In the genomic region with DNA sequence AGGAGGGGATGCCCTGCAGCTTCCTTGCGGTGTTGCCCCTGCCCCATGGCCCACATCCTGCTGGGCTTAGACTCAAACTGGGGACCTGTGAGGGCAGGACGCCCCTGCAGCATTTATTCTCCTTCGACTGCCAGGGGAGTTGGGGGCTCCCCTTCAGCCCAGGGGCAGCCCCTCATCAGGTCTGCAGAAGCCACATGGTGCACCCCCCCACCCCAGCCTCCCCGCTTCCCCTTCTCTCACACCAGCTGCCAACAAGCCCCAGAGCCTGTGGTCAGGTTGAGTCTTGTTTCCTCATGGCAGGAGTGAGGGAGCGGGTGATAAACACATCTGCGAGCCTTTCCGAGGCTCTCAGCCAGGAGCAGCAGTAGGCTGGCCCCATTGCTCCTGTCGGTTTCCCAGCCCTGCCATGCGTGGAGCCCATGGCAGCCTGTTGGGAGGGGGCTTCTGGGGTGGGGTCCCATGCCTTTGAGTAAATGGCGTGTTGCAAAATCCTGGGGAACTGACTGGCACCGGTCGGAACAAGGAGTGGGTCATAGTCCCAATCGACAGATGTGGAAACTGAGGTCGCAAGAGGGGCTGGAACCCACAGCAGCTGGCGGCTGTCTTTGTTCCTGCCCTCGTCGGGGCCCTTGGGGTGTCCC, we compare ENCODE assay signal across 32 cellular contexts. TPM values are rescaled to one million over a fixed set of nuclear protein-coding genes. Genes with fewer than 3 reads are reported as not detected.
DNase-seq lines count a peak whose midpoint lies in the region; ATAC-seq and TF ChIP-seq lines count a peak whose summit lies in the region.
"Had no signal": no experiment of that assay in that cellular context is flagged by ENCODE, and none has a peak within 500 bp of the region (broad histone marks: within the 10 kb centered on the region; RNA-seq: fewer than 3 reads in every experiment).

No MANE protein-coding gene starts in this region.

- TF ChIP-seq EP300 in tibial nerve (IDR thresholded peaks at IDR 0.05) = no peak

- H3K23ac ChIP-seq in mesendoderm (ENCODE audit: low read length) = no peak overlapping the region

- H4K5ac ChIP-seq in mesendoderm (ENCODE audit: low read length) = no peak overlapping the region

- H3K4me2 ChIP-seq in BLaER1 treated with 17β-estradiol and CSF1 and Interleukin-3, amounts not matched to agents 10 nM and 100 nM = peak overlapping the region in 9 of 11 experiments; percentile 1 to 51 (median 24); a peak in 10 of 22 replicates
- H3K4me2 ChIP-seq in mesendoderm (ENCODE audit: low read length) = no peak overlapping the region

- peaks cover 21% of the 10 kb centered on the region for H3K4me1 Mint-ChIP-seq in activated T-helper 17 cell treated with anti-CD3 and anti-CD28 coated beads, Interleukin-2, amount 50 U/mL, for 72 hours

- no peaks in the 10 kb centered on the region for H3K27me3 Mint-ChIP-seq in activated T-helper 17 cell treated with anti-CD3 and anti-CD28 coated beads, Interleukin-2, amount 50 U/mL, for 72 hours
- H3K27me3 Mint-ChIP-seq: activated CD8-positive, alpha-beta memory T cell treated with anti-CD3 and anti-CD28 coated beads, Interleukin-2, amount 10 ng/mL, durations not matched to agents 7 days and 5 days had no signal

- H3K9ac ChIP-seq in BLaER1 treated with 17β-estradiol and CSF1 and Interleukin-3, amounts not matched to agents 10 nM and 100 nM = no peak overlapping the region
- H3K9ac ChIP-seq in mesendoderm (ENCODE audit: low read length) = no peak overlapping the region

- H3K4ac ChIP-seq in mesendoderm (ENCODE audit: low read depth, low read length) = no peak overlapping the region

- H2BK15ac ChIP-seq in mesendoderm (replicated peaks; ENCODE audit: low read depth) = no peak overlapping the region

- H3K79me1 ChIP-seq in mesendoderm (ENCODE audit: low read length) = no peaks in the 10 kb centered on the region

- no peaks in the 10 kb centered on the region for H3K36me3 ChIP-seq in BLaER1 treated with 17β-estradiol and CSF1 and Interleukin-3, amounts not matched to agents 10 nM and 100 nM
- H3K36me3 ChIP-seq in mesendoderm (ENCODE audit: control insufficient read depth, insufficient read depth, low read length) (no peaks in the 10 kb centered on the region), tibial nerve (no peaks in the 10 kb centered on the region)
- H3K36me3 ChIP-seq: Peyer's patch had no signal

- no peaks in the 10 kb centered on the region for H3K9me3 ChIP-seq in BLaER1 treated with 17β-estradiol and CSF1 and Interleukin-3, amounts not matched to agents 10 nM and 100 nM (replicated peaks in 1 of 11)
- no peaks in the 10 kb centered on the region for H3K9me3 ChIP-seq in tibial nerve
- H3K9me3 ChIP-seq: Caco-2, Peyer's patch, psoas muscle had no signal

- TF ChIP-seq CTCF in NB4 (IDR thresholded peaks at IDR 0.05; ENCODE audit: low read depth, low read length) (no peak), tibial nerve (IDR thresholded peaks at IDR 0.05) (no peak)

- H4K20me1 ChIP-seq in BLaER1 treated with 17β-estradiol and CSF1 and Interleukin-3, amounts not matched to agents 10 nM and 100 nM = peaks cover 0 to 6% (median 0%) of the 10 kb centered on the region in 11 experiments; a peak in 1 of 22 replicates

- no peak overlapping the region for H2BK120ac ChIP-seq in mesendoderm (ENCODE audit: low read depth, low read length)

- no peak overlapping the region for H4K8ac ChIP-seq in mesendoderm (ENCODE audit: low read depth, low read length)

- H3K79me2 ChIP-seq in mesendoderm (ENCODE audit: control insufficient read depth, insufficient read depth, low read length) = no peaks in the 10 kb centered on the region

- H2AK5ac ChIP-seq in mesendoderm (ENCODE audit: low read length) = no peak overlapping the region

- H3K27me3 ChIP-seq in BLaER1 treated with 17β-estradiol and CSF1 and Interleukin-3, amounts not matched to agents 10 nM and 100 nM = no peaks in the 10 kb centered on the region
- H3K27me3 ChIP-seq in mesendoderm (ENCODE audit: insufficient read depth, low read length, poor library complexity) (no peaks in the 10 kb centered on the region), tibial nerve (peaks cover 0 to 4% of the 10 kb centered on the region in 2 donors)
- H3K27me3 ChIP-seq: Peyer's patch had no signal

- DNase-seq in NB4 (ENCODE audit: low read depth) (peak; percentile 18), mesendoderm (no peak), kidney tubule cell (ENCODE audit: low spot score) (no peak), tibial nerve (ENCODE audit: low spot score in 2 of 2) (no peak), NCI-H2196 treated with DMSO at 0.1 percent for 48 hours (lab: John Stamatoyannopoulos, UW; ENCODE audit: unreplicated experiment) (no peak)
- DNase-seq: activated CD4-positive, alpha-beta T cell treated with anti-CD3 and anti-CD28 coated beads, Interleukin-2, amount 10 ng/mL, durations not matched to agents 24 days and 14 days; activated CD8-positive, alpha-beta memory T cell treated with anti-CD3 and anti-CD28 coated beads, Interleukin-2, amount 10 ng/mL, durations not matched to agents 7 days and 5 days; activated naive CD4-positive, alpha-beta T cell treated with anti-CD3 and anti-CD28 coated beads, Interleukin-2, amount 10 ng/mL, durations not matched to agents 7 days and 5 days; Caco-2; caudate nucleus; DND-41; NCI-H1105 treated with DMSO at 0.1 percent for 48 hours; NCI-H510A; NK-92 treated with Interleukin-12 subunit alpha and Interleukin-12 subunit beta, amount 100 ng/mL, for 24 hours; Peyer's patch; psoas muscle; stimulated activated CD8-positive, alpha-beta memory T cell treated with anti-CD3 and anti-CD28 coated beads, Interleukin-4, amount 100 ng/mL, for 48 hours; substantia nigra; T-helper 2 cell had no signal

- no peak for TF ChIP-seq POLR2A in NB4 (IDR thresholded peaks at IDR 0.05; ENCODE audit: extremely low read depth, insufficient read length)
- TF ChIP-seq POLR2A in tibial nerve (IDR thresholded peaks at IDR 0.05) = no peak

- H3K9me3 Mint-ChIP-seq in activated T-helper 17 cell treated with anti-CD3 and anti-CD28 coated beads, Interleukin-2, amount 50 U/mL, for 72 hours = no peaks in the 10 kb centered on the region
- H3K9me3 Mint-ChIP-seq: activated CD4-positive, alpha-beta T cell treated with anti-CD3 and anti-CD28 coated beads, Interleukin-2, amount 10 ng/mL, durations not matched to agents 24 days and 14 days; activated naive CD4-positive, alpha-beta T cell treated with anti-CD3 and anti-CD28 coated beads, Interleukin-2, amount 10 ng/mL, durations not matched to agents 7 days and 5 days had no signal

- peak overlapping the region; percentile 44 for H3K56ac ChIP-seq in mesendoderm (ENCODE audit: low read length)

- peak; percentile 39 for ATAC-seq in activated T-helper 17 cell treated with anti-CD3 and anti-CD28 coated beads, Interleukin-2, amount 50 U/mL, for 72 hours (replicated peaks)
- no peak for ATAC-seq in GM21619 (IDR thresholded peaks at IDR 0.05; ENCODE audit: unreplicated experiment)
- ATAC-seq: activated CD8-positive, alpha-beta memory T cell treated with anti-CD3 and anti-CD28 coated beads, Interleukin-2, amount 10 ng/mL, durations not matched to agents 7 days and 5 days; GM12878; psoas muscle had no signal

- H3K36me3 Mint-ChIP-seq in activated T-helper 17 cell treated with anti-CD3 and anti-CD28 coated beads, Interleukin-2, amount 50 U/mL, for 72 hours (ENCODE audit: low read depth) = no peaks in the 10 kb centered on the region
- H3K36me3 Mint-ChIP-seq: activated CD8-positive, alpha-beta memory T cell treated with anti-CD3 and anti-CD28 coated beads, Interleukin-2, amount 10 ng/mL, durations not matched to agents 7 days and 5 days; activated naive CD4-positive, alpha-beta T cell treated with anti-CD3 and anti-CD28 coated beads, Interleukin-2, amount 10 ng/mL, durations not matched to agents 7 days and 5 days had no signal

- H3K27ac Mint-ChIP-seq in activated T-helper 17 cell treated with anti-CD3 and anti-CD28 coated beads, Interleukin-2, amount 50 U/mL, for 72 hours = peak overlapping the region; percentile 53
- H3K27ac Mint-ChIP-seq: activated CD4-positive, alpha-beta T cell treated with anti-CD3 and anti-CD28 coated beads, Interleukin-2, amount 10 ng/mL, durations not matched to agents 24 days and 14 days; activated CD8-positive, alpha-beta memory T cell treated with anti-CD3 and anti-CD28 coated beads, Interleukin-2, amount 10 ng/mL, durations not matched to agents 7 days and 5 days; activated naive CD4-positive, alpha-beta T cell treated with anti-CD3 and anti-CD28 coated beads, Interleukin-2, amount 10 ng/mL, durations not matched to agents 7 days and 5 days; dendritic cell treated with granulocyte-macrophage colony-stimulating factor and Interleukin-4, amounts not matched to agents 40 ng/mL and 50 ng/mL, for 4 days had no signal

- H3K4me1 ChIP-seq in BLaER1 treated with 17β-estradiol and CSF1 and Interleukin-3, amounts not matched to agents 10 nM and 100 nM = peaks cover 0 to 28% (median 22%) of the 10 kb centered on the region in 10 experiments; a peak in 17 of 20 replicates
- H3K4me1 ChIP-seq in mesendoderm (ENCODE audit: control insufficient read depth, low read depth, low read length) = no peaks in the 10 kb centered on the region
- H3K4me1 ChIP-seq in tibial nerve = no peaks in the 10 kb centered on the region
- H3K4me1 ChIP-seq: Peyer's patch, psoas muscle had no signal

- WGBS in mesendoderm (ENCODE audit: extremely low coverage, insufficient coverage, low lambda C conversion rate) = no CpG with 5 or more reads among the region's 17 CpGs
- 75 to 82% methylated on average over 8 to 17 of the region's 17 CpGs for WGBS in tibial nerve, 2 donors

- peak overlapping the region in 4 of 11 experiments; percentile 11 to 38 (median 14); a peak in 2 of 22 replicates for H3K27ac ChIP-seq in BLaER1 treated with 17β-estradiol and CSF1 and Interleukin-3, amounts not matched to agents 10 nM and 100 nM
- H3K27ac ChIP-seq in mesendoderm (ENCODE audit: low read depth, low read length) = no peak overlapping the region
- no peak overlapping the region for H3K27ac ChIP-seq in tibial nerve
- H3K27ac ChIP-seq: HL-60, Peyer's patch, psoas muscle, SK-N-MC had no signal

- H3K4me3 ChIP-seq in BLaER1 treated with 17β-estradiol and CSF1 and Interleukin-3, amounts not matched to agents 10 nM and 100 nM = no peak overlapping the region
- H3K4me3 ChIP-seq in NB4 (ENCODE audit: low read depth, low read length) (no peak overlapping the region), mesendoderm (ENCODE audit: low read length) (no peak overlapping the region), tibial nerve (no peak overlapping the region)
- H3K4me3 ChIP-seq: GM12878, Peyer's patch, psoas muscle, SK-N-MC had no signal

- H3K18ac ChIP-seq in mesendoderm (ENCODE audit: low read length) = no peak overlapping the region

- H2BK5ac ChIP-seq in mesendoderm (ENCODE audit: low read length) = no peak overlapping the region

- no peak overlapping the region for H3K4me3 Mint-ChIP-seq in activated T-helper 17 cell treated with anti-CD3 and anti-CD28 coated beads, Interleukin-2, amount 50 U/mL, for 72 hours
- H3K4me3 Mint-ChIP-seq: activated CD4-positive, alpha-beta T cell treated with anti-CD3 and anti-CD28 coated beads, Interleukin-2, amount 10 ng/mL, durations not matched to agents 24 days and 14 days; activated CD8-positive, alpha-beta memory T cell treated with anti-CD3 and anti-CD28 coated beads, Interleukin-2, amount 10 ng/mL, durations not matched to agents 7 days and 5 days; activated naive CD4-positive, alpha-beta T cell treated with anti-CD3 and anti-CD28 coated beads, Interleukin-2, amount 10 ng/mL, durations not matched to agents 7 days and 5 days; dendritic cell treated with granulocyte-macrophage colony-stimulating factor and Interleukin-4, amounts not matched to agents 40 ng/mL and 50 ng/mL, for 4 days had no signal

RNA-seq across cellular contexts. Expression of a gene that starts 27.8 kb away (rescaled TPM):
- total RNA-seq in activated T-helper 17 cell treated with anti-CD3 and anti-CD28 coated beads, Interleukin-2, amount 50 U/mL, for 72 hours = under 1 TPM; 0.11 to 0.29 TPM
- polyA plus RNA-seq in mesendoderm (2013, experiment 1 of 2) = 0.04 TPM
- 0.04 TPM for polyA plus RNA-seq in mesendoderm (2013, experiment 2 of 2)
- total RNA-seq in tibial nerve = under 1 TPM in 1 of 4 donors, not detected in 3; 0.21 TPM
- total RNA-seq: activated CD4-positive, alpha-beta T cell treated with anti-CD3 and anti-CD28 coated beads, Interleukin-2, amount 10 ng/mL, durations not matched to agents 24 days and 14 days; activated CD8-positive, alpha-beta memory T cell treated with anti-CD3 and anti-CD28 coated beads, Interleukin-2, amount 10 ng/mL, durations not matched to agents 7 days and 5 days; fibroblast of lung; glomerular endothelial cell; H4; HepG2; Peyer's patch; psoas muscle; urinary bladder had no signal
- polyA plus RNA-seq: BJ, fibroblast of lung, GM12878, HepG2 had no signal
